ENCODE assay signal across 12 cellular contexts in the genomic region with DNA sequence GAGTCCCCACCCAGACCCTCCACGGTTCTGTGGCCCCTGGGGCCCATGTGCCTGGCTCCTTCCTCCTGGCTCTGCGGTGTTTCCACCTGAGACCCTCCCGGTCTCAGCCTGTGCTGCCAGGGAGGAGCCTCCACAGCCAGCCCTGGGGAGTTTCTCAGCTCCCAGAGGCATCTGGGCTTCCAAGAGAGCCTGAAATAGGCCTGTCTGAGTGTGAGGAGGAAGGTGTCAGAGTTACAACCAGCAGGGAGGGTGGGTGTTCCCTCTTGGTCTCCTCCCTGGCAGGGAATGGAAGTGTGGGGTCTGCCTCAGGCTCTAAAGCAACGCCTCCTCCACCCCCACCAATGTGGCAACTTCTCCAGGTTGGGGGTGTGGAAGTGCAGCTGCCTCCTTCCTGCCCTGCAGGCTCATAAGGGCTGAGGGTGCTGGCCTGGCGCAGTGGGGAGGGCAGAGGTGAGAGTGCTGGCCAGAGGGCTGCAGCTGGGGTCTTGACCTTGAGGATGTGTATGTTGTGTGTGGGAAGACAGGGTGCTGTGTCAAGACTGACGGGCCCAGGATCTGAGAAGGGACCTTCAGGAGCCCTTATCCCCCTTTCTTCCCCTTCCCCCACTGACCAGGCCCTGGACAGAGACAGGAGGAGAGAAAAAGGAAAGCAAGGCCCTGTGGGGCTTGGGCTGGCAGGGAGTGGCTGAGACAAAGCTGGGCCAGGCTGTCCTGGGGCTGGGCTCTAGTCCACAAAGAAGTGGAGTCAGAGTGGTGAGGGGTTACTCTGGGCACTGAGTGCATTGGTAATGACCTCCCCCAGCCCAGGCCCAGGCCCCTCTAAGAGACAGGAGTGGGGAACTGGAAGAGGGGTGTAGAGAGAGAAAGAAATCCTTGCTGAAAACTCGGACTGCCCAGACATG. TPM values are rescaled to one million over a fixed set of nuclear protein-coding genes. Genes with fewer than 3 reads are reported as not detected.
A peak's percentile ranks its signal among the peaks of the same experiment; 100 is the strongest.
DNase-seq lines count a peak whose midpoint lies in the region; ATAC-seq, FAIRE-seq and TF ChIP-seq lines count a peak whose summit lies in the region.
"Had no signal": no experiment of that assay in that cellular context is flagged by ENCODE, and none has a peak within 500 bp of the region (broad histone marks: within the 10 kb centered on the region; RNA-seq: fewer than 3 reads in every experiment).

No MANE protein-coding gene starts in this region.

- H3K27me3 ChIP-seq in K562 (ENCODE audit: control insufficient read depth in 2 of 2, insufficient read depth in 2 of 2, low read length in 2 of 2) (no peaks in the 10 kb centered on the region), hepatocyte (peaks cover 28% of the 10 kb centered on the region), stomach smooth muscle (ENCODE audit: control insufficient read depth in 1 of 2, insufficient read depth in 2 of 2, low read length in 2 of 2) (peaks cover 19 to 32% of the 10 kb centered on the region in 2 donors)
- H3K27me3 ChIP-seq: testis had no signal

- H3K36me3 ChIP-seq in K562 (ENCODE audit: control insufficient read depth, insufficient read depth, low read length) (no peaks in the 10 kb centered on the region; the same call in 2 of the 3 replicates), hepatocyte (replicated peaks; ENCODE audit: insufficient read depth, low read depth) (no peaks in the 10 kb centered on the region), stomach smooth muscle (ENCODE audit: control insufficient read depth in 2 of 2, insufficient read depth in 2 of 2, low read length in 2 of 2) (no peaks in the 10 kb centered on the region)

- peak; percentile 52 for FAIRE-seq in K562 (lab: Jason Lieb, UNC)

- H4K20me1 ChIP-seq in K562 (replicated peaks; ENCODE audit: control insufficient read depth, insufficient read depth, low read length) (no peaks in the 10 kb centered on the region), hepatocyte (ENCODE audit: insufficient read depth, poor library complexity, severe bottlenecking) (no peaks in the 10 kb centered on the region)

- CTCF ChIA-PET in K562 (lab: Yijun Ruan, JAX; ENCODE audit: low intra/inter-chr PET ratio): no interaction called here

- DNase-seq in NB4 (ENCODE audit: low read depth) (peak; percentile 68), K562 (ENCODE audit: extremely low read depth in 1 of 4, low spot score in 3 of 4) (no peak), hepatocyte (ENCODE audit: low spot score) (peak; percentile 3), NCI-H1105 (lab: John Stamatoyannopoulos, UW) (no peak), NCI-H345 (lab: John Stamatoyannopoulos, UW) (no peak)
- DNase-seq: CD8-positive, alpha-beta T cell; stimulated activated CD4-positive, alpha-beta T cell treated with anti-CD3 and anti-CD28 coated beads, Interleukin-15, amount 100 ng/mL, for 24 hours; testis had no signal

- in situ Hi-C loops in K562 (cut with MboI): no loop called here

- H3K9me2 ChIP-seq in hepatocyte (replicated peaks; ENCODE audit: insufficient read depth): no peaks in the 10 kb centered on the region

- H3K9me1 ChIP-seq in K562 (ENCODE audit: control insufficient read depth, insufficient read depth, low read length): no peaks in the 10 kb centered on the region

- H3K27ac ChIP-seq in K562 (ENCODE audit: extremely low read depth, low read depth, low read length): no peak overlapping the region
- no peak overlapping the region for H3K27ac ChIP-seq in hepatocyte
- H3K27ac ChIP-seq in stomach smooth muscle (ENCODE audit: low read length): peak overlapping the region; percentile 6

- no TSS peak for BruUV-seq in K562 (replicated peaks; lab: Mats Ljungman, UMichigan)

- ATAC-seq in K562 (peak; percentile 18; the same call in 1 of the 3 replicates), GM18870 (IDR thresholded peaks at IDR 0.05; ENCODE audit: unreplicated experiment) (no peak)
- no peak for ATAC-seq in activated CD4-positive, CD25-positive, alpha-beta regulatory T cell treated with anti-CD3 and anti-CD28 coated beads, Interleukin-2, amount 50 U/mL, for 24 hours
- ATAC-seq: CD8-positive, alpha-beta T cell had no signal

- no peak overlapping the region for H3K4me3 ChIP-seq in NB4 (ENCODE audit: low read depth, low read length)
- no peak overlapping the region for H3K4me3 ChIP-seq in K562
- H3K4me3 ChIP-seq in hepatocyte: no peak overlapping the region
- peak overlapping the region in 1 of 2 donors; percentile 68 for H3K4me3 ChIP-seq in stomach smooth muscle (ENCODE audit: low read length in 2 of 2)
- H3K4me3 ChIP-seq: testis had no signal

- TF ChIP-seq POLR2A in NB4 (IDR thresholded peaks at IDR 0.05; ENCODE audit: extremely low read depth, insufficient read length) (no peak), K562 (conservative IDR thresholded peaks at IDR 0.05) (no peak)

- no peak for TF ChIP-seq EP300 in K562 (IDR thresholded peaks at IDR 0.05; ENCODE audit: low read length)

- POLR2A ChIA-PET in K562 (lab: Yijun Ruan, JAX): interaction anchor here (1.0 kb wide), 2 partner anchors 12 to 202 kb away, joined by 3 read pairs; partner anchors contain the start of gene SRSF2

- WGBS in K562 (ENCODE audit: insufficient coverage, low coverage, missing lambda C conversion rate): 56% methylated on average over 6 of the region's 7 CpGs
- WGBS in hepatocyte (ENCODE audit: low lambda C conversion rate, missing lambda C conversion rate): 76% methylated on average over 7 of the region's 7 CpGs

- TF ChIP-seq RAD21 in K562 (CRISPR knock-in tag; conservative IDR thresholded peaks at IDR 0.05 in 1 of 2, IDR thresholded peaks at IDR 0.05 in 1 of 2): no peak

- H3K9me3 ChIP-seq in K562 (replicated peaks; ENCODE audit: control insufficient read depth, insufficient read depth, low read depth, low read length) (no peaks in the 10 kb centered on the region), hepatocyte (ENCODE audit: low read depth) (no peaks in the 10 kb centered on the region), stomach smooth muscle (ENCODE audit: control insufficient read depth in 2 of 2, low read length in 2 of 2) (no peaks in the 10 kb centered on the region)
- H3K9me3 ChIP-seq: testis had no signal

- no peak overlapping the region for H2AFZ ChIP-seq in K562 (ENCODE audit: low read depth, low read length)
- H2AFZ ChIP-seq in hepatocyte: no peak overlapping the region

- H3K4me1 ChIP-seq in K562 (replicated peaks in 1 of 2; ENCODE audit: control insufficient read depth in 2 of 2, insufficient read depth in 2 of 2, low read length in 2 of 2) (peaks cover 10 to 51% of the 10 kb centered on the region in 2 experiments), hepatocyte (ENCODE audit: insufficient read depth) (peaks cover 38% of the 10 kb centered on the region), stomach smooth muscle (ENCODE audit: control insufficient read depth, insufficient read depth, low read length) (peaks cover 42% of the 10 kb centered on the region)

- no peaks in the 10 kb centered on the region for H3K79me2 ChIP-seq in K562 (ENCODE audit: control insufficient read depth, insufficient read depth, low read length)
- H3K79me2 ChIP-seq in hepatocyte: no peaks in the 10 kb centered on the region

- H3K9ac ChIP-seq in K562 (ENCODE audit: insufficient read depth in 1 of 2, low read depth in 2 of 2, low read length in 2 of 2) (peak overlapping the region in 1 of 2 experiments; percentile 84; a peak in 2 of 4 replicates), stomach smooth muscle (ENCODE audit: low read length in 2 of 2) (no peak overlapping the region)

- H3K4me2 ChIP-seq in K562 (ENCODE audit: insufficient read depth, low read length): no peak overlapping the region
- H3K4me2 ChIP-seq in hepatocyte: no peak overlapping the region

- TF ChIP-seq CTCF in NB4 (IDR thresholded peaks at IDR 0.05; ENCODE audit: low read depth, low read length) (no peak), K562 (IDR thresholded peaks at IDR 0.05 in 2 of 3, conservative IDR thresholded peaks at IDR 0.05 in 1 of 3; ENCODE audit: insufficient read depth in 2 of 3, low read depth in 1 of 3, low read length in 3 of 3) (no peak), hepatocyte (IDR thresholded peaks at IDR 0.05; ENCODE audit: poor library complexity) (no peak)

- intact Hi-C loops in K562 (cut with micrococcal nuclease): no loop called here

RNA-seq across cellular contexts. Expression of gene CYGB, which starts 2.4 kb away (rescaled TPM):
- total RNA-seq in K562 (2011; cell fraction: chromatin; rRNA removed; ENCODE audit: low replicate concordance): 0.84 TPM in 1 of 2 replicates, not detected in the other
- 0.66 TPM in 1 of 2 replicates, not detected in the other for total RNA-seq in K562 (2011; cell fraction: nucleolus; rRNA removed)
- 1.2 TPM in 1 of 2 replicates, not detected in the other for total RNA-seq in K562 (2011; cell fraction: nucleoplasm; rRNA removed)
- total RNA-seq in K562 (2014; rRNA removed): 0.95 TPM in 1 of 2 replicates, not detected in the other
- total RNA-seq in K562 (2014; rRNA removed; fragmentation: Illumina TruSeq; extraction: Trizol): 0.16 TPM in 1 of 2 replicates, not detected in the other
- total RNA-seq in K562 (2015; rRNA removed; fragmentation: Illumina TruSeq; extraction: Trizol): not detected in 2 replicates
- 0.13 and 0.24 TPM in 2 replicates for total RNA-seq in K562 (2021)
- 0.05 and 0.08 TPM in 2 replicates for polyA plus RNA-seq in K562 (2011; rRNA removed)
- 0.18 and 0.40 TPM in 2 replicates for polyA plus RNA-seq in K562 (2011; cell fraction: cytosol; rRNA removed)
- polyA plus RNA-seq in K562 (2011; cell fraction: nucleus; rRNA removed): 0.20 and 0.38 TPM in 2 replicates
- polyA plus RNA-seq in K562 (2012): 0.09 and 0.24 TPM in 2 replicates
- 0.54 TPM in 1 of 2 replicates, not detected in the other for polyA plus RNA-seq in K562 (2014; fragmentation: Illumina TruSeq; extraction: Trizol)
- polyA plus RNA-seq in K562 (2014; fragmentation: Nextera tagmentation; extraction: Ambion mirVana): not detected
- 0.11 and 0.12 TPM in 2 replicates for polyA plus RNA-seq in K562 (2014; rRNA removed)
- not detected in 2 replicates for polyA minus RNA-seq in K562 (2011; rRNA and poly(A)+ RNA removed)
- polyA minus RNA-seq in K562 (2011; cell fraction: cytosol; rRNA and poly(A)+ RNA removed): not detected in 2 replicates
- not detected in 2 replicates for polyA minus RNA-seq in K562 (2011; cell fraction: nucleus; rRNA and poly(A)+ RNA removed)
- total RNA-seq in hepatocyte: 7.8 and 15.5 TPM in 2 replicates
- polyA plus RNA-seq in hepatocyte: 13.8 and 19.2 TPM in 2 replicates

RNA-seq across cellular contexts. Expression of gene PRCD, which starts 4.8 kb away (rescaled TPM):
- 0.14 TPM in 1 of 2 replicates, not detected in the other for total RNA-seq in K562 (2011; cell fraction: chromatin; rRNA removed; ENCODE audit: low replicate concordance)
- not detected in 2 replicates for total RNA-seq in K562 (2011; cell fraction: nucleolus; rRNA removed)
- not detected in 2 replicates for total RNA-seq in K562 (2011; cell fraction: nucleoplasm; rRNA removed)
- total RNA-seq in K562 (2014; rRNA removed) (not detected in 2 replicates), K562 (2014; rRNA removed; fragmentation: Illumina TruSeq; extraction: Trizol) (not detected in 2 replicates), K562 (2015; rRNA removed; fragmentation: Illumina TruSeq; extraction: Trizol) (not detected in 2 replicates), K562 (2021) (0.27 TPM in 1 of 2 replicates, not detected in the other), hepatocyte (2.0 and 2.7 TPM in 2 replicates)
- polyA plus RNA-seq in K562 (2011; rRNA removed) (0.20 and 0.39 TPM in 2 replicates), K562 (2014; fragmentation: Illumina TruSeq; extraction: Trizol) (not detected in 2 replicates), K562 (2014; fragmentation: Nextera tagmentation; extraction: Ambion mirVana) (under 1 TPM in 1 of 2 experiments, not detected in 1; 0.25 TPM), K562 (2014; rRNA removed) (0.21 TPM in 1 of 2 replicates, not detected in the other), hepatocyte (10.2 and 11.6 TPM in 2 replicates)
- not detected in 2 replicates for polyA plus RNA-seq in K562 (2011; cell fraction: cytosol; rRNA removed)
- polyA plus RNA-seq in K562 (2011; cell fraction: nucleus; rRNA removed): 0.10 and 0.13 TPM in 2 replicates
- 0.26 and 0.65 TPM in 2 replicates for polyA plus RNA-seq in K562 (2012)
- polyA minus RNA-seq in K562 (2011; rRNA and poly(A)+ RNA removed): 0.07 TPM in 1 of 2 replicates, not detected in the other
- not detected in 2 replicates for polyA minus RNA-seq in K562 (2011; cell fraction: cytosol; rRNA and poly(A)+ RNA removed)
- polyA minus RNA-seq in K562 (2011; cell fraction: nucleus; rRNA and poly(A)+ RNA removed): not detected in 2 replicates
- total RNA-seq: CD8-positive, alpha-beta T cell had no signal

RNA-seq across cellular contexts. Expression of gene RHBDF2, which starts 33.9 kb away (rescaled TPM):
- total RNA-seq in K562 (2011; cell fraction: chromatin; rRNA removed; ENCODE audit: low replicate concordance): 5.1 and 22.6 TPM in 2 replicates
- total RNA-seq in K562 (2011; cell fraction: nucleolus; rRNA removed): 12.2 and 15.7 TPM in 2 replicates
- total RNA-seq in K562 (2011; cell fraction: nucleoplasm; rRNA removed): 4.0 and 6.5 TPM in 2 replicates
- 1.5 and 4.0 TPM in 2 replicates for total RNA-seq in K562 (2014; rRNA removed)
- 0.19 and 0.47 TPM in 2 replicates for total RNA-seq in K562 (2014; rRNA removed; fragmentation: Illumina TruSeq; extraction: Trizol)
- 0.65 and 0.75 TPM in 2 replicates for total RNA-seq in K562 (2015; rRNA removed; fragmentation: Illumina TruSeq; extraction: Trizol)
- total RNA-seq in K562 (2021): 2.3 and 2.8 TPM in 2 replicates
- 1.1 and 3.1 TPM in 2 replicates for polyA plus RNA-seq in K562 (2011; rRNA removed)
- 1.7 and 6.2 TPM in 2 replicates for polyA plus RNA-seq in K562 (2011; cell fraction: cytosol; rRNA removed)
- 8.1 and 13.7 TPM in 2 replicates for polyA plus RNA-seq in K562 (2011; cell fraction: nucleus; rRNA removed)
- polyA plus RNA-seq in K562 (2012): 1.5 and 1.7 TPM in 2 replicates
- polyA plus RNA-seq in K562 (2014; fragmentation: Illumina TruSeq; extraction: Trizol): 1.3 and 1.6 TPM in 2 replicates
- polyA plus RNA-seq in K562 (2014; fragmentation: Nextera tagmentation; extraction: Ambion mirVana): under 1 TPM; 0.04 to 0.06 TPM
- polyA plus RNA-seq in K562 (2014; rRNA removed): 1.5 and 1.6 TPM in 2 replicates
- polyA minus RNA-seq in K562 (2011; rRNA and poly(A)+ RNA removed): 0.74 and 1.6 TPM in 2 replicates
- polyA minus RNA-seq in K562 (2011; cell fraction: cytosol; rRNA and poly(A)+ RNA removed): 2.7 and 6.3 TPM in 2 replicates
- 4.7 and 5.3 TPM in 2 replicates for polyA minus RNA-seq in K562 (2011; cell fraction: nucleus; rRNA and poly(A)+ RNA removed)
- 4.9 and 5.5 TPM in 2 replicates for total RNA-seq in hepatocyte
- polyA plus RNA-seq in hepatocyte: 11.0 and 11.7 TPM in 2 replicates

RNA-seq across cellular contexts. Expression of gene ST6GALNAC2, which starts 50.6 kb away (rescaled TPM):
- not detected in 2 replicates for total RNA-seq in K562 (2011; cell fraction: chromatin; rRNA removed; ENCODE audit: low replicate concordance)
- not detected in 2 replicates for total RNA-seq in K562 (2011; cell fraction: nucleolus; rRNA removed)
- not detected in 2 replicates for total RNA-seq in K562 (2011; cell fraction: nucleoplasm; rRNA removed)
- total RNA-seq in K562 (2014; rRNA removed) (not detected in 2 replicates), K562 (2014; rRNA removed; fragmentation: Illumina TruSeq; extraction: Trizol) (not detected in 2 replicates), K562 (2015; rRNA removed; fragmentation: Illumina TruSeq; extraction: Trizol) (not detected in 2 replicates), K562 (2021) (not detected in 2 replicates), hepatocyte (1.4 and 2.3 TPM in 2 replicates)
- polyA plus RNA-seq in K562 (2011; rRNA removed) (not detected in 2 replicates), K562 (2014; fragmentation: Illumina TruSeq; extraction: Trizol) (0.18 TPM in 1 of 2 replicates, not detected in the other), K562 (2014; fragmentation: Nextera tagmentation; extraction: Ambion mirVana) (not detected), K562 (2014; rRNA removed) (not detected in 2 replicates), hepatocyte (1.8 and 2.8 TPM in 2 replicates)
- not detected in 2 replicates for polyA plus RNA-seq in K562 (2011; cell fraction: cytosol; rRNA removed)
- polyA plus RNA-seq in K562 (2011; cell fraction: nucleus; rRNA removed): not detected in 2 replicates
- polyA plus RNA-seq in K562 (2012): not detected in 2 replicates
- polyA minus RNA-seq in K562 (2011; rRNA and poly(A)+ RNA removed): not detected in 2 replicates
- not detected in 2 replicates for polyA minus RNA-seq in K562 (2011; cell fraction: cytosol; rRNA and poly(A)+ RNA removed)
- polyA minus RNA-seq in K562 (2011; cell fraction: nucleus; rRNA and poly(A)+ RNA removed): not detected in 2 replicates
- total RNA-seq: lung microvascular endothelial cell had no signal

Comparison
In these comparisons a context has a peak if more than half of its experiments do, and no peak if none do; other contexts are left out.
1. DNase-seq: peak in NB4 (single experiment) and hepatocyte (single experiment); none in K562 (0 of 4), NCI-H1105 (single experiment) and NCI-H345 (single experiment).